Comparison of ENCODE assay signal across 24 cellular contexts in genomic region chr2:186303091-186303490, GRCh38.
"Had no signal": no experiment of that assay in that cellular context is flagged by ENCODE, and none has a peak within 500 bp of the region (broad histone marks: within the 10 kb centered on the region; RNA-seq: fewer than 3 reads in every experiment).

No MANE protein-coding gene starts in this region.

- H3K9me3 ChIP-seq: MG63, Peyer's patch, SK-N-SH had no signal

- H3K4me1 Mint-ChIP-seq: T-cell had no signal

- H3K27me3 ChIP-seq: MG63, Peyer's patch had no signal

- H2AFZ ChIP-seq: PC-9 had no signal

- H3K9me2 ChIP-seq: SK-N-SH had no signal

- FAIRE-seq: HepG2 had no signal

- DNase-seq: IMR-90; Karpas-422; KG1; MG63; NCI-H1092; NCI-H1105 treated with DMSO at 0.1 percent for 48 hours; NCI-H1417 treated with DMSO at 0.1 percent for 48 hours; NCI-H146; NCI-H1694 treated with DMSO at 0.1 percent for 48 hours; NCI-H1930; NCI-H2081; NCI-H2107; NCI-H2227 treated with DMSO at 0.1 percent for 48 hours; NCI-H524; NCI-H526 treated with DMSO at 0.1 percent for 48 hours; NCI-H748 treated with DMSO at 0.1 percent for 48 hours; NK-92 treated with Interleukin-12 subunit alpha and Interleukin-12 subunit beta, amount 100 ng/mL, for 24 hours; PC-9; Peyer's patch; SHP77; SK-N-SH; SW 1271; T-cell had no signal

- H3K27ac ChIP-seq: PC-9, Peyer's patch had no signal

- H3K4me3 Mint-ChIP-seq: T-cell had no signal

- H3K27ac Mint-ChIP-seq: T-cell had no signal

- H3K4me2 ChIP-seq: PC-9, SK-N-SH had no signal

- ATAC-seq: T-cell had no signal

- H3K27me3 Mint-ChIP-seq: T-cell had no signal

- H3K4me1 ChIP-seq: Peyer's patch had no signal

- H3K36me3 ChIP-seq: MG63, Peyer's patch had no signal

- H3K4me3 ChIP-seq: MG63, PC-9, Peyer's patch had no signal

- H3K9ac ChIP-seq: SK-N-SH had no signal
